1 cellular context compared by ENCODE assay signal in genomic region chr21:44078411-44078981, GRCh38.
TF ChIP-seq lines count a peak whose summit lies in the region.

No MANE protein-coding gene starts in this region.

TF ChIP-seq in K562, 482 proteins besides CTCF, POLR2A, EP300 and RAD21 (continued from another document):
- TF ChIP-seq ZNF717 (CRISPR knock-in tag; IDR thresholded peaks at IDR 0.05) (no peak), BMI1 (IDR thresholded peaks at IDR 0.05; ENCODE audit: low read length) (no peak), THRB (CRISPR knock-in tag; conservative IDR thresholded peaks at IDR 0.05) (no peak), ZNF197 (CRISPR knock-in tag; IDR thresholded peaks at IDR 0.05; ENCODE audit: low read depth) (no peak), ZNF282 (CRISPR knock-in tag; IDR thresholded peaks at IDR 0.05) (no peak), ZNF253 (CRISPR knock-in tag; conservative IDR thresholded peaks at IDR 0.05) (no peak), SNAPC5 (CRISPR knock-in tag; IDR thresholded peaks at IDR 0.05) (no peak), IFI16 (CRISPR knock-in tag; IDR thresholded peaks at IDR 0.05) (no peak), EP400 (IDR thresholded peaks at IDR 0.05) (no peak), PRDM10 (IDR thresholded peaks at IDR 0.05; ENCODE audit: partially characterized antibody) (no peak), ZNF785 (CRISPR knock-in tag; IDR thresholded peaks at IDR 0.05) (no peak)
